13 cellular contexts compared by ENCODE assay signal in genomic region chr3:11610044-11610671, GRCh38. TPM values are rescaled to one million over a fixed set of nuclear protein-coding genes. Genes with fewer than 3 reads are reported as not detected.
DNase-seq lines count a peak whose midpoint lies in the region; ATAC-seq lines count a peak whose summit lies in the region.
"Had no signal": no experiment of that assay in that cellular context is flagged by ENCODE, and none has a peak within 500 bp of the region (broad histone marks: within the 10 kb centered on the region; RNA-seq: fewer than 3 reads in every experiment).

No MANE protein-coding gene starts in this region.

- no peak overlapping the region for H3K4me3 ChIP-seq in naive thymus-derived CD4-positive, alpha-beta T cell (ENCODE audit: low read length)
- no peak overlapping the region for H3K4me3 ChIP-seq in Karpas-422 (ENCODE audit: low read length)

- H3K9me2 ChIP-seq in Karpas-422 (replicated peaks; ENCODE audit: insufficient read depth, low read length): no peaks in the 10 kb centered on the region

- no peak overlapping the region for H3K4me2 ChIP-seq in Karpas-422 (ENCODE audit: low read depth, low read length, poor library complexity, severe bottlenecking)

- no peak for DNase-seq in stimulated activated naive CD8-positive, alpha-beta T cell treated with anti-CD3 and anti-CD28 coated beads, Interleukin-15, amount 100 ng/mL, for 72 hours
- no peak for DNase-seq in stimulated activated naive CD8-positive, alpha-beta T cell treated with anti-CD3 and anti-CD28 coated beads, Interleukin-15, Interleukin-2, amounts not matched to agents 100 U/mL and 50 U/mL, for 24 hours
- DNase-seq in naive thymus-derived CD4-positive, alpha-beta T cell: no peak
- DNase-seq in T1000 (lab: John Stamatoyannopoulos, UW): no peak
- no peak for DNase-seq in NCI-H1092 treated with DMSO at 0.1 percent for 48 hours (lab: John Stamatoyannopoulos, UW)
- no peak for DNase-seq in Karpas-422
- DNase-seq: activated T-cell treated with anti-CD3 and anti-CD28 coated beads for 4 hours; NCI-H2171; stimulated activated CD4-positive, alpha-beta T cell treated with anti-CD3 and anti-CD28 coated beads, Interleukin-4, amount 100 ng/mL, for 1 hour had no signal

- H3K36me3 ChIP-seq in naive thymus-derived CD4-positive, alpha-beta T cell (ENCODE audit: control insufficient read depth in 2 of 3, insufficient read depth in 3 of 3, low read length in 3 of 3): peaks cover 0 to 4% (median 0%) of the 10 kb centered on the region in 3 experiments
- no peaks in the 10 kb centered on the region for H3K36me3 ChIP-seq in Karpas-422 (ENCODE audit: insufficient read depth, low read length)

- H3K27me3 ChIP-seq in naive thymus-derived CD4-positive, alpha-beta T cell (ENCODE audit: control insufficient read depth in 2 of 2, insufficient read depth in 2 of 2, low read length in 2 of 2): no peaks in the 10 kb centered on the region
- H3K27me3 ChIP-seq in Karpas-422 (ENCODE audit: low read length): no peaks in the 10 kb centered on the region

- H2AFZ ChIP-seq in Karpas-422 (ENCODE audit: low read length): no peak overlapping the region

- peaks cover 100% of the 10 kb centered on the region for H3K79me2 ChIP-seq in Karpas-422 (ENCODE audit: low read length)

- no peak for ATAC-seq in stimulated activated naive CD8-positive, alpha-beta T cell treated with anti-CD3 and anti-CD28 coated beads, Interleukin-15, amount 100 ng/mL, for 72 hours
- no peak for ATAC-seq in stimulated activated naive CD8-positive, alpha-beta T cell treated with anti-CD3 and anti-CD28 coated beads, Interleukin-15, Interleukin-2, amounts not matched to agents 100 U/mL and 50 U/mL, for 24 hours
- ATAC-seq in esophagus mucosa (peak; percentile 58), HG02623 (IDR thresholded peaks at IDR 0.05; ENCODE audit: unreplicated experiment) (no peak)
- ATAC-seq in naive thymus-derived CD4-positive, alpha-beta T cell: peak; percentile 36

- no peak overlapping the region for H3K9ac ChIP-seq in Karpas-422 (ENCODE audit: low read length)

- H3K27ac Mint-ChIP-seq in stimulated activated naive CD8-positive, alpha-beta T cell treated with anti-CD3 and anti-CD28 coated beads, Interleukin-15, amount 100 ng/mL, for 72 hours: peak overlapping the region; percentile 57 to 67
- H3K27ac Mint-ChIP-seq in naive thymus-derived CD4-positive, alpha-beta T cell: peak overlapping the region in 3 of 9 donors; percentile 15 to 72 (median 31)
- H3K27ac Mint-ChIP-seq: B cell; T-helper 1 cell treated with Interleukin-12 subunit alpha and Interleukin-12 subunit beta and Interleukin-4 antibody, amounts not matched to agents 30 μg/mL and 1 μg/mL, for 36 hours had no signal

- CTCF ChIA-PET in naive thymus-derived CD4-positive, alpha-beta T cell (lab: Charles Lee): interaction anchor here (0.5 kb wide), 1 partner anchor 114 kb away, joined by 3 read pairs; no protein-coding TSS in a partner anchor

- peaks cover 0 to 28% (median 9%) of the 10 kb centered on the region in 5 donors for H3K36me3 Mint-ChIP-seq in naive thymus-derived CD4-positive, alpha-beta T cell

- H3K4me1 Mint-ChIP-seq in stimulated activated naive CD8-positive, alpha-beta T cell treated with anti-CD3 and anti-CD28 coated beads, Interleukin-15, amount 100 ng/mL, for 72 hours: peaks cover 92% of the 10 kb centered on the region
- peaks cover 33 to 97% (median 88%) of the 10 kb centered on the region in 7 donors for H3K4me1 Mint-ChIP-seq in naive thymus-derived CD4-positive, alpha-beta T cell

- POLR2A ChIA-PET in naive thymus-derived CD4-positive, alpha-beta T cell (lab: Charles Lee): no interaction called here

- H3K4me1 ChIP-seq in naive thymus-derived CD4-positive, alpha-beta T cell (ENCODE audit: control insufficient read depth in 2 of 2, insufficient read depth in 2 of 2, low read length in 2 of 2): no peaks in the 10 kb centered on the region
- H3K4me1 ChIP-seq in Karpas-422 (ENCODE audit: low read length): peaks cover 81% of the 10 kb centered on the region

- no peaks in the 10 kb centered on the region for H3K27me3 Mint-ChIP-seq in stimulated activated naive CD8-positive, alpha-beta T cell treated with anti-CD3 and anti-CD28 coated beads, Interleukin-15, amount 100 ng/mL, for 72 hours
- H3K27me3 Mint-ChIP-seq in naive thymus-derived CD4-positive, alpha-beta T cell: no peaks in the 10 kb centered on the region
- H3K27me3 Mint-ChIP-seq: B cell had no signal

- H3K4me3 Mint-ChIP-seq in stimulated activated naive CD8-positive, alpha-beta T cell treated with anti-CD3 and anti-CD28 coated beads, Interleukin-15, amount 100 ng/mL, for 72 hours: peak overlapping the region in 1 of 2 donors; percentile 39
- peak overlapping the region in 1 of 10 donors; percentile 37 for H3K4me3 Mint-ChIP-seq in naive thymus-derived CD4-positive, alpha-beta T cell
- H3K4me3 Mint-ChIP-seq: B cell; T-helper 1 cell treated with Interleukin-12 subunit alpha and Interleukin-12 subunit beta and Interleukin-4 antibody, amounts not matched to agents 30 μg/mL and 1 μg/mL, for 36 hours had no signal

- no peaks in the 10 kb centered on the region for H3K9me3 ChIP-seq in naive thymus-derived CD4-positive, alpha-beta T cell (ENCODE audit: control insufficient read depth in 2 of 3, low read length in 3 of 3)
- no peaks in the 10 kb centered on the region for H3K9me3 ChIP-seq in Karpas-422 (ENCODE audit: low read length)

- no peak overlapping the region for H3K27ac ChIP-seq in naive thymus-derived CD4-positive, alpha-beta T cell (ENCODE audit: low read depth, low read length)
- H3K27ac ChIP-seq in Karpas-422 (ENCODE audit: low read length): no peak overlapping the region

- peaks cover 28% of the 10 kb centered on the region; the same call in 1 of the 2 replicates for H4K20me1 ChIP-seq in Karpas-422 (ENCODE audit: insufficient read depth, low read depth, low read length)

- intact Hi-C loops in naive thymus-derived CD4-positive, alpha-beta T cell (cut with micrococcal nuclease): no loop called here

- H3K9me3 Mint-ChIP-seq in stimulated activated naive CD8-positive, alpha-beta T cell treated with anti-CD3 and anti-CD28 coated beads, Interleukin-15, amount 100 ng/mL, for 72 hours: no peaks in the 10 kb centered on the region
- no peaks in the 10 kb centered on the region for H3K9me3 Mint-ChIP-seq in naive thymus-derived CD4-positive, alpha-beta T cell
- H3K9me3 Mint-ChIP-seq: T-helper 1 cell treated with Interleukin-12 subunit alpha and Interleukin-12 subunit beta and Interleukin-4 antibody, amounts not matched to agents 30 μg/mL and 1 μg/mL, for 36 hours had no signal

RNA-seq across cellular contexts. Expression of gene VGLL4, which starts 33.6 kb away (rescaled TPM):
- total RNA-seq in esophagus mucosa: 36.3 TPM
- total RNA-seq in naive thymus-derived CD4-positive, alpha-beta T cell: 10 to 100 TPM; 22.9 to 44.8 (median 36.2) TPM
- 10 to 100 TPM; 18.6 to 23.8 TPM for polyA plus RNA-seq in naive thymus-derived CD4-positive, alpha-beta T cell
- total RNA-seq in Karpas-422 (2014; rRNA removed; shearing (Covaris generic); ENCODE audit: low replicate concordance): 125 and 152 TPM in 2 replicates

Comparison
In these comparisons a context has a peak if more than half of its experiments do, and no peak if none do; other contexts are left out.
1. ATAC-seq: peak in esophagus mucosa (single experiment) and naive thymus-derived CD4-positive, alpha-beta T cell (single experiment); none in stimulated activated naive CD8-positive, alpha-beta T cell treated with anti-CD3 and anti-CD28 coated beads, Interleukin-15, amount 100 ng/mL, for 72 hours (single experiment), stimulated activated naive CD8-positive, alpha-beta T cell treated with anti-CD3 and anti-CD28 coated beads, Interleukin-15, Interleukin-2, amounts not matched to agents 100 U/mL and 50 U/mL, for 24 hours (single experiment) and HG02623 (single experiment).